In genomic region chr1:187433598-187433997, GRCh38 we compare ENCODE assay signal across 18 cellular contexts.
DNase-seq lines count a peak whose midpoint lies in the region; ATAC-seq, FAIRE-seq and TF ChIP-seq lines count a peak whose summit lies in the region.
"Had no signal": no experiment of that assay in that cellular context is flagged by ENCODE, and none has a peak within 500 bp of the region (broad histone marks: within the 10 kb centered on the region; RNA-seq: fewer than 3 reads in every experiment).

No MANE protein-coding gene starts in this region.

- no peaks in the 10 kb centered on the region for H3K36me3 ChIP-seq in astrocyte (ENCODE audit: insufficient read depth, low read length)

- H3K4me1 ChIP-seq in astrocyte (ENCODE audit: insufficient read depth, low read length): no peaks in the 10 kb centered on the region
- H3K4me1 ChIP-seq: Caco-2 had no signal

- FAIRE-seq in astrocyte (lab: Jason Lieb, UNC): no peak
- FAIRE-seq: HepG2 had no signal

- TF ChIP-seq CTCF in AG04450 (IDR thresholded peaks at IDR 0.05; ENCODE audit: low read depth, low read length) (no peak), astrocyte (IDR thresholded peaks at IDR 0.05; ENCODE audit: insufficient read depth, low read depth, low read length) (no peak), foreskin fibroblast (IDR thresholded peaks at IDR 0.05; ENCODE audit: low read depth, low read length) (no peak)

- no peak overlapping the region for H2AFZ ChIP-seq in astrocyte (ENCODE audit: low read depth, low read length)

- H3K27ac Mint-ChIP-seq in astrocyte (ENCODE audit: unreplicated experiment): no peak overlapping the region

- peaks cover 1% of the 10 kb centered on the region for H3K9me3 Mint-ChIP-seq in astrocyte (ENCODE audit: unreplicated experiment)

- H3K27me3 ChIP-seq in AG04450 (ENCODE audit: control insufficient read depth, insufficient read depth, low read length) (no peaks in the 10 kb centered on the region), astrocyte (ENCODE audit: insufficient read depth, low read length) (no peaks in the 10 kb centered on the region)

- H3K27ac ChIP-seq in AG04450 (ENCODE audit: low read depth, low read length) (no peak overlapping the region), astrocyte (ENCODE audit: low read depth, low read length) (no peak overlapping the region)
- H3K27ac ChIP-seq: KMS-11 had no signal

- no peak overlapping the region for H3K4me3 Mint-ChIP-seq in astrocyte (ENCODE audit: unreplicated experiment)

- no peaks in the 10 kb centered on the region for H3K27me3 Mint-ChIP-seq in astrocyte (ENCODE audit: low read depth, unreplicated experiment)

- no peak overlapping the region for H3K9ac ChIP-seq in astrocyte (ENCODE audit: low read length)
- H3K9ac ChIP-seq: KMS-11 had no signal

- H3K36me3 Mint-ChIP-seq in astrocyte (ENCODE audit: low read depth, unreplicated experiment): no peaks in the 10 kb centered on the region

- no peaks in the 10 kb centered on the region for H3K9me3 ChIP-seq in AG04450 (ENCODE audit: control insufficient read depth, insufficient read depth, low read length)
- no peaks in the 10 kb centered on the region for H3K9me3 ChIP-seq in astrocyte (ENCODE audit: insufficient read depth, low read depth, low read length)
- H3K9me3 ChIP-seq: Caco-2 had no signal

- DNase-seq in AG04450 (ENCODE audit: low read depth, low spot score) (peak; percentile 13), HS-27A (ENCODE audit: low read depth) (peak; percentile 11), astrocyte (ENCODE audit: low read depth) (peak; percentile 24), foreskin fibroblast (peak; percentile 7 to 29), SIG-M5 (lab: John Stamatoyannopoulos, UW) (no peak), AML-193 (lab: John Stamatoyannopoulos, UW) (no peak)
- DNase-seq: Caco-2, DMS153, NCI-H1048, NCI-H1436 treated with DMSO at 0.1 percent for 48 hours, NCI-H2081, NCI-H524 had no signal

- H3K4me1 Mint-ChIP-seq in astrocyte (ENCODE audit: low read depth, unreplicated experiment): peaks cover 2% of the 10 kb centered on the region

- ATAC-seq in HG03442 (IDR thresholded peaks at IDR 0.05; ENCODE audit: unreplicated experiment) (no peak), GM18502 (IDR thresholded peaks at IDR 0.05; ENCODE audit: poor library complexity, unreplicated experiment) (no peak)
- ATAC-seq: HCT116, HepG2, Panc1 had no signal

- POLR2A ChIA-PET in AG04450 (lab: Yijun Ruan, JAX): no interaction called here

- H4K20me1 ChIP-seq in astrocyte (ENCODE audit: insufficient read depth, low read length): no peaks in the 10 kb centered on the region

- no peak overlapping the region for H3K4me2 ChIP-seq in astrocyte (ENCODE audit: low read length)
- H3K4me2 ChIP-seq: KMS-11 had no signal

- no peaks in the 10 kb centered on the region for H3K79me2 ChIP-seq in astrocyte (ENCODE audit: insufficient read depth, low read length)

- CTCF ChIA-PET in AG04450 (lab: Charles Lee): interaction anchor here (1.8 kb wide), 1 partner anchor 169 kb away, joined by 6 read pairs; no protein-coding TSS in a partner anchor

- no peak overlapping the region for H3K4me3 ChIP-seq in AG04450 (ENCODE audit: low read depth, low read length)
- no peak overlapping the region for H3K4me3 ChIP-seq in astrocyte (ENCODE audit: insufficient read depth, low read depth, low read length)
- no peak overlapping the region for H3K4me3 ChIP-seq in foreskin fibroblast (ENCODE audit: low read depth in 1 of 2, low read length in 2 of 2)

Comparison
In these comparisons a context has a peak if more than half of its experiments do, and no peak if none do; other contexts are left out.
1. DNase-seq: peak in AG04450 (single experiment), HS-27A (single experiment), astrocyte (single experiment) and foreskin fibroblast (2 of 2); none in SIG-M5 (single experiment) and AML-193 (0 of 2).